In genomic region chr3:32118215-32118614, GRCh38 we compare ENCODE assay signal across 24 cellular contexts.
"Had no signal": no experiment of that assay in that cellular context is flagged by ENCODE, and none has a peak within 500 bp of the region (broad histone marks: within the 10 kb centered on the region; RNA-seq: fewer than 3 reads in every experiment).

No MANE protein-coding gene starts in this region.

- H3K36me3 ChIP-seq: neural progenitor cell, ovary, right lobe of liver, thoracic aorta, thyroid gland, tibial nerve, upper lobe of left lung, vagina had no signal

- ATAC-seq: right cardiac atrium; right lobe of liver; stimulated activated effector memory CD8-positive, alpha-beta T cell treated with anti-CD3 and anti-CD28 coated beads, Interleukin-12 subunit alpha, Interleukin-12 subunit beta, amount 100 ng/mL, for 72 hours; stimulated activated naive B cell treated with anti-CD40 and anti-IgM and Interleukin-4, amounts not matched to agents 10 μg/mL and 1 μg/mL and 100 μg/mL, for 72 hours had no signal

- H3K27ac ChIP-seq: neural progenitor cell, ovary, parathyroid adenoma, psoas muscle, right lobe of liver, sigmoid colon, stomach, thoracic aorta, thyroid gland, tibial nerve, upper lobe of left lung, vagina had no signal

- H3K27me3 ChIP-seq: neural progenitor cell, ovary, right lobe of liver, sigmoid colon, stomach, thyroid gland, tibial nerve, upper lobe of left lung, vagina had no signal

- H3K4me3 ChIP-seq: neural progenitor cell, ovary, psoas muscle, right lobe of liver, sigmoid colon, stomach, thoracic aorta, thyroid gland, tibial nerve, upper lobe of left lung, vagina had no signal

- H3K9me3 ChIP-seq: ovary, psoas muscle, right lobe of liver, sigmoid colon, stomach, thoracic aorta, thyroid gland, tibial nerve, upper lobe of left lung, vagina had no signal

- H3K4me1 ChIP-seq: neural progenitor cell, right lobe of liver, sigmoid colon, vagina had no signal

- DNase-seq: occipital lobe; ovary; posterior cingulate gyrus; psoas muscle; right cardiac atrium; right lobe of liver; sigmoid colon; small intestine; stimulated activated CD4-positive, alpha-beta T cell treated with anti-CD3 and anti-CD28 coated beads, Interleukin-15, amount 100 ng/mL, for 24 hours; stimulated activated CD4-positive, alpha-beta T cell treated with anti-CD3 and anti-CD28 coated beads, Interleukin-2, amount 100 ng/mL, for 24 hours; stimulated activated CD4-positive, alpha-beta T cell treated with anti-CD3 and anti-CD28 coated beads, Interleukin-2, amount 100 ng/mL, for 48 hours; stimulated activated CD4-positive, alpha-beta T cell treated with anti-CD3 and anti-CD28 coated beads, Interleukin-4, amount 100 ng/mL, for 24 hours; stimulated activated naive B cell treated with anti-CD40 and anti-IgM and Interleukin-4, amounts not matched to agents 10 μg/mL and 1 μg/mL and 100 μg/mL, for 72 hours; stimulated activated naive CD4-positive, alpha-beta T cell treated with Interleukin-2 at 50 U/mL for 16 hours; stomach; thyroid gland; trophoblast cell; upper lobe of left lung had no signal
